13 cellular contexts compared by ENCODE assay signal in genomic region chr7:27198138-27198841, GRCh38. TPM values are rescaled to one million over a fixed set of nuclear protein-coding genes. Genes with fewer than 3 reads are reported as not detected.
DNase-seq lines count a peak whose midpoint lies in the region; ATAC-seq, FAIRE-seq and TF ChIP-seq lines count a peak whose summit lies in the region.
"Had no signal": no experiment of that assay in that cellular context is flagged by ENCODE, and none has a peak within 500 bp of the region (broad histone marks: within the 10 kb centered on the region; RNA-seq: fewer than 3 reads in every experiment).

No MANE protein-coding gene starts in this region.

- no peak overlapping the region for H3K27ac Mint-ChIP-seq in CD4-positive, alpha-beta T cell
- H3K27ac Mint-ChIP-seq in GM23338 (no peak overlapping the region), natural killer cell (peak overlapping the region in 1 of 2 donors; percentile 34)

- H3K9me1 ChIP-seq in K562 (ENCODE audit: control insufficient read depth, insufficient read depth, low read length): no peaks in the 10 kb centered on the region

- peaks cover 42% of the 10 kb centered on the region for H4K20me1 ChIP-seq in GM23338 (replicated peaks; ENCODE audit: insufficient read depth)
- 0 out of 2 replicates have a peak, but pooled peaks cover 3% of the 10 kb centered on the region for H4K20me1 ChIP-seq in K562 (replicated peaks; ENCODE audit: control insufficient read depth, insufficient read depth, low read length)

- no peaks in the 10 kb centered on the region for H3K79me2 ChIP-seq in GM23338 (replicated peaks; ENCODE audit: insufficient read depth)
- no peaks in the 10 kb centered on the region for H3K79me2 ChIP-seq in K562 (ENCODE audit: control insufficient read depth, insufficient read depth, low read length)

- H3F3A ChIP-seq in GM23338 (replicated peaks; ENCODE audit: low read depth): peaks cover 27% of the 10 kb centered on the region; the same call in 1 of the 2 replicates

- POLR2A ChIA-PET in CD4-positive, alpha-beta T cell (lab: Charles Lee): interaction anchor here (0.7 to 1.5 kb wide), 3 partner anchors 15 to 1336 kb away, joined by 3 to 4 read pairs (median 3); partner anchors contain the start of gene HIBADH
- POLR2A ChIA-PET in K562 (lab: Yijun Ruan, JAX): interaction anchor here (0.7 kb wide), 1 partner anchor 542 kb away, joined by 3 read pairs; no protein-coding TSS in a partner anchor

- H2AFZ ChIP-seq in GM23338 (no peak overlapping the region), K562 (ENCODE audit: low read depth, low read length) (no peak overlapping the region)
- H2AFZ ChIP-seq: PC-9 had no signal

- peaks cover 89% of the 10 kb centered on the region for H3K27me3 Mint-ChIP-seq in CD4-positive, alpha-beta T cell
- H3K27me3 Mint-ChIP-seq in GM23338 (ENCODE audit: insufficient read depth, low read depth, poor library complexity) (peaks cover 92% of the 10 kb centered on the region), natural killer cell (ENCODE audit: low read depth in 2 of 2) (peaks cover 78 to 87% of the 10 kb centered on the region in 2 donors)

- FAIRE-seq in K562 (lab: Jason Lieb, UNC): no peak
- FAIRE-seq: G401.6 had no signal

- H3K27ac ChIP-seq in CD4-positive, alpha-beta T cell (ENCODE audit: low read depth, low read length): no peak overlapping the region
- H3K27ac ChIP-seq in GM23338 (ENCODE audit: low read depth) (no peak overlapping the region), K562 (ENCODE audit: extremely low read depth, low read depth, low read length) (no peak overlapping the region), substantia nigra (ENCODE audit: low read depth, low read length, poor library complexity, severe bottlenecking) (no peak overlapping the region), right cardiac atrium (ENCODE audit: low read length) (no peak overlapping the region)
- H3K27ac ChIP-seq: cardiac muscle cell, PC-9 had no signal

- no peaks in the 10 kb centered on the region for H3K9me3 ChIP-seq in CD4-positive, alpha-beta T cell (ENCODE audit: control insufficient read depth, low read length)
- H3K9me3 ChIP-seq in K562 (replicated peaks; ENCODE audit: control insufficient read depth, insufficient read depth, low read depth, low read length): no peaks in the 10 kb centered on the region
- H3K9me3 ChIP-seq in right cardiac atrium (ENCODE audit: control insufficient read depth, low read length): no peaks in the 10 kb centered on the region

- peaks cover 89% of the 10 kb centered on the region for H3K27me3 ChIP-seq in CD4-positive, alpha-beta T cell (ENCODE audit: control insufficient read depth, insufficient read depth, low read length)
- H3K27me3 ChIP-seq in GM23338 (ENCODE audit: insufficient read depth) (peaks cover 98% of the 10 kb centered on the region), K562 (ENCODE audit: control insufficient read depth in 2 of 2, insufficient read depth in 2 of 2, low read length in 2 of 2) (peaks cover 29 to 48% of the 10 kb centered on the region in 2 experiments), right cardiac atrium (ENCODE audit: control insufficient read depth, insufficient read depth) (no peaks in the 10 kb centered on the region)

- no peaks in the 10 kb centered on the region for H3K9me2 ChIP-seq in GM23338 (ENCODE audit: insufficient read depth)

- TF ChIP-seq POLR2A in K562 (conservative IDR thresholded peaks at IDR 0.05): no peak

- in situ Hi-C loops in K562 (cut with MboI): no loop called here

- H3K4me1 Mint-ChIP-seq in CD4-positive, alpha-beta T cell (ENCODE audit: low read depth): peaks cover 39% of the 10 kb centered on the region
- H3K4me1 Mint-ChIP-seq in GM23338: peaks cover 19% of the 10 kb centered on the region
- H3K4me1 Mint-ChIP-seq in natural killer cell: peaks cover 18 to 34% of the 10 kb centered on the region in 2 donors

- H3K4me3 ChIP-seq in GM23338 (no peak overlapping the region), K562 (no peak overlapping the region), right cardiac atrium (ENCODE audit: low read length) (no peak overlapping the region)
- H3K4me3 ChIP-seq: cardiac muscle cell had no signal

- 28% methylated on average over 27 of the region's 29 CpGs for WGBS in K562 (ENCODE audit: insufficient coverage, low coverage, missing lambda C conversion rate)
- WGBS in right cardiac atrium: 11% methylated on average over 29 of the region's 29 CpGs

- H3K4me2 ChIP-seq in GM23338: peak overlapping the region; percentile 64; the same call in 1 of the 2 replicates
- H3K4me2 ChIP-seq in K562 (ENCODE audit: insufficient read depth, low read length): no peak overlapping the region

- no peak for TF ChIP-seq EP300 in K562 (IDR thresholded peaks at IDR 0.05; ENCODE audit: low read length)

- no peak for TF ChIP-seq CTCF in CD4-positive, alpha-beta T cell (IDR thresholded peaks at IDR 0.05)
- TF ChIP-seq CTCF in GM23338 (conservative IDR thresholded peaks at IDR 0.05; ENCODE audit: low read depth in 2 of 2): no peak
- TF ChIP-seq CTCF in K562 (IDR thresholded peaks at IDR 0.05 in 2 of 3, conservative IDR thresholded peaks at IDR 0.05 in 1 of 3; ENCODE audit: insufficient read depth in 2 of 3, low read depth in 1 of 3, low read length in 3 of 3): no peak
- no peak for TF ChIP-seq CTCF in natural killer cell (IDR thresholded peaks at IDR 0.05)

- CTCF ChIA-PET in CD4-positive, alpha-beta T cell (lab: Charles Lee): no interaction called here
- CTCF ChIA-PET in K562 (lab: Yijun Ruan, JAX; ENCODE audit: low intra/inter-chr PET ratio): interaction anchor here (2.5 to 2.8 kb wide), 2 partner anchors 378 to 723 kb away, joined by 11 to 25 read pairs; no protein-coding TSS in a partner anchor

- intact Hi-C loops in CD4-positive, alpha-beta T cell (cut with DNase I, micrococcal nuclease): loop anchor here (5.0 to 10.0 kb wide), 9 partner anchors 46 to 987 kb away; partner anchors contain the start of genes HIBADH (in 2 of the 2), HOXA3 (in 1 of the 2), JAZF1 (in 1 of the 2) and TAX1BP1 (in 1 of the 2)
- intact Hi-C loops in K562 (cut with micrococcal nuclease): loop anchor here (5.0 kb wide), 2 partner anchors 379 to 574 kb away; no protein-coding TSS in a partner anchor
- intact Hi-C loops in natural killer cell (cut with micrococcal nuclease): loop anchor here (5.0 kb wide), 2 partner anchors 879 to 899 kb away; no protein-coding TSS in a partner anchor
- intact Hi-C loops in right cardiac atrium (cut with DNase I): loop anchor here in 2 of 4 donors (5.0 to 10.0 kb wide), 6 partner anchors 379 to 897 kb away; no protein-coding TSS in a partner anchor

- H3K4me3 Mint-ChIP-seq in CD4-positive, alpha-beta T cell: peak overlapping the region; percentile 26
- peak overlapping the region; percentile 13; the same call in 1 of the 3 replicates for H3K4me3 Mint-ChIP-seq in GM23338
- peak overlapping the region; percentile 79 for H3K4me3 Mint-ChIP-seq in natural killer cell

- H3K9ac ChIP-seq in K562 (ENCODE audit: insufficient read depth in 1 of 2, low read depth in 2 of 2, low read length in 2 of 2): no peak overlapping the region

- TF ChIP-seq RAD21 in K562 (CRISPR knock-in tag; conservative IDR thresholded peaks at IDR 0.05 in 1 of 2, IDR thresholded peaks at IDR 0.05 in 1 of 2): no peak

- no peak for DNase-seq in CD4-positive, alpha-beta T cell
- DNase-seq in GM23338 (ENCODE audit: low spot score) (no peak), K562 (ENCODE audit: extremely low read depth in 1 of 4, low spot score in 3 of 4) (no peak), natural killer cell (peak; percentile 13), NCI-H524 (lab: John Stamatoyannopoulos, UW) (no peak), substantia nigra (lab: John Stamatoyannopoulos, UW) (no peak), right cardiac atrium (no peak), germinal center (ENCODE audit: low spot score) (no peak)
- DNase-seq: Karpas-422, PC-9 had no signal

- H3K4me1 ChIP-seq in GM23338 (ENCODE audit: insufficient read depth) (peaks cover 21% of the 10 kb centered on the region), K562 (replicated peaks in 1 of 2; ENCODE audit: control insufficient read depth in 2 of 2, insufficient read depth in 2 of 2, low read length in 2 of 2) (peaks cover 0 to 11% of the 10 kb centered on the region in 2 experiments; a peak in 1 of 5 replicates), right cardiac atrium (ENCODE audit: control insufficient read depth, insufficient read depth, low read length) (no peaks in the 10 kb centered on the region)

- no peaks in the 10 kb centered on the region for H3K36me3 ChIP-seq in GM23338 (ENCODE audit: insufficient read depth)
- no peaks in the 10 kb centered on the region for H3K36me3 ChIP-seq in K562 (ENCODE audit: control insufficient read depth, insufficient read depth, low read length)
- H3K36me3 ChIP-seq: cardiac muscle cell had no signal

- no peak for ATAC-seq in CD4-positive, alpha-beta T cell (ENCODE audit: poor library complexity)
- peak; percentile 5; the same call in 1 of the 3 replicates for ATAC-seq in GM23338
- no peak for ATAC-seq in K562
- ATAC-seq in natural killer cell: no peak
- ATAC-seq in right cardiac atrium: no peak

- no peaks in the 10 kb centered on the region for H3K36me3 Mint-ChIP-seq in CD4-positive, alpha-beta T cell (ENCODE audit: low read depth)
- no peaks in the 10 kb centered on the region for H3K36me3 Mint-ChIP-seq in GM23338 (ENCODE audit: low read depth)
- no peaks in the 10 kb centered on the region for H3K36me3 Mint-ChIP-seq in natural killer cell

- BruUV-seq in K562 (replicated peaks; lab: Mats Ljungman, UMichigan): no TSS peak

- no peaks in the 10 kb centered on the region for H3K9me3 Mint-ChIP-seq in CD4-positive, alpha-beta T cell
- H3K9me3 Mint-ChIP-seq in GM23338: no peaks in the 10 kb centered on the region; the same call in 2 of the 3 replicates
- H3K9me3 Mint-ChIP-seq in natural killer cell: no peaks in the 10 kb centered on the region

RNA-seq across cellular contexts. Expression of gene HOXA13, which starts 1.6 kb away (rescaled TPM):
- not detected for total RNA-seq in CD4-positive, alpha-beta T cell
- not detected in 2 replicates for total RNA-seq in GM23338 (2014; rRNA removed; shearing (Covaris generic))
- polyA plus RNA-seq in GM23338 (2016; fragmentation: Nextera tagmentation; extraction: Ambion mirVana) (not detected in 2 replicates), K562 (2011; rRNA removed) (not detected in 2 replicates), K562 (2014; fragmentation: Illumina TruSeq; extraction: Trizol) (not detected in 2 replicates), K562 (2014; fragmentation: Nextera tagmentation; extraction: Ambion mirVana) (not detected), K562 (2014; rRNA removed) (not detected in 2 replicates), right cardiac atrium (not detected)
- total RNA-seq in K562 (2011; cell fraction: chromatin; rRNA removed; ENCODE audit: low replicate concordance): not detected in 2 replicates
- not detected in 2 replicates for total RNA-seq in K562 (2011; cell fraction: nucleolus; rRNA removed)
- not detected in 2 replicates for total RNA-seq in K562 (2011; cell fraction: nucleoplasm; rRNA removed)
- total RNA-seq in K562 (2014; rRNA removed) (not detected in 2 replicates), K562 (2014; rRNA removed; fragmentation: Illumina TruSeq; extraction: Trizol) (not detected in 2 replicates), K562 (2015; rRNA removed; fragmentation: Illumina TruSeq; extraction: Trizol) (not detected in 2 replicates), K562 (2021) (not detected in 2 replicates), natural killer cell (not detected), right cardiac atrium (not detected)
- not detected in 2 replicates for polyA plus RNA-seq in K562 (2011; cell fraction: cytosol; rRNA removed)
- not detected in 2 replicates for polyA plus RNA-seq in K562 (2011; cell fraction: nucleus; rRNA removed)
- not detected in 2 replicates for polyA plus RNA-seq in K562 (2012)
- not detected in 2 replicates for polyA minus RNA-seq in K562 (2011; rRNA and poly(A)+ RNA removed)
- polyA minus RNA-seq in K562 (2011; cell fraction: cytosol; rRNA and poly(A)+ RNA removed): not detected in 2 replicates
- polyA minus RNA-seq in K562 (2011; cell fraction: nucleus; rRNA and poly(A)+ RNA removed): not detected in 2 replicates
- total RNA-seq: cardiac muscle cell, omental fat pad had no signal
- polyA plus RNA-seq: cardiac muscle cell had no signal

RNA-seq across cellular contexts. Expression of gene HOXA11, which starts 13.3 kb away (rescaled TPM):
- total RNA-seq in CD4-positive, alpha-beta T cell: not detected
- total RNA-seq in GM23338 (2014; rRNA removed; shearing (Covaris generic)): not detected in 2 replicates
- not detected in 2 replicates for polyA plus RNA-seq in GM23338 (2016; fragmentation: Nextera tagmentation; extraction: Ambion mirVana)
- total RNA-seq in K562 (2011; cell fraction: chromatin; rRNA removed; ENCODE audit: low replicate concordance): not detected in 2 replicates
- total RNA-seq in K562 (2011; cell fraction: nucleolus; rRNA removed): not detected in 2 replicates
- total RNA-seq in K562 (2011; cell fraction: nucleoplasm; rRNA removed): not detected in 2 replicates
- total RNA-seq in K562 (2014; rRNA removed): not detected in 2 replicates
- not detected in 2 replicates for total RNA-seq in K562 (2014; rRNA removed; fragmentation: Illumina TruSeq; extraction: Trizol)
- not detected in 2 replicates for total RNA-seq in K562 (2015; rRNA removed; fragmentation: Illumina TruSeq; extraction: Trizol)
- not detected in 2 replicates for total RNA-seq in K562 (2021)
- polyA plus RNA-seq in K562 (2011; rRNA removed): not detected in 2 replicates
- polyA plus RNA-seq in K562 (2011; cell fraction: cytosol; rRNA removed): not detected in 2 replicates
- not detected in 2 replicates for polyA plus RNA-seq in K562 (2011; cell fraction: nucleus; rRNA removed)
- polyA plus RNA-seq in K562 (2012): not detected in 2 replicates
- polyA plus RNA-seq in K562 (2014; fragmentation: Illumina TruSeq; extraction: Trizol): not detected in 2 replicates
- polyA plus RNA-seq in K562 (2014; fragmentation: Nextera tagmentation; extraction: Ambion mirVana): not detected
- not detected in 2 replicates for polyA plus RNA-seq in K562 (2014; rRNA removed)
- polyA minus RNA-seq in K562 (2011; rRNA and poly(A)+ RNA removed): not detected in 2 replicates
- not detected in 2 replicates for polyA minus RNA-seq in K562 (2011; cell fraction: cytosol; rRNA and poly(A)+ RNA removed)
- polyA minus RNA-seq in K562 (2011; cell fraction: nucleus; rRNA and poly(A)+ RNA removed): not detected in 2 replicates
- not detected for total RNA-seq in natural killer cell
- total RNA-seq in right cardiac atrium: not detected
- polyA plus RNA-seq in right cardiac atrium: not detected
- total RNA-seq: cardiac muscle cell, omental fat pad had no signal
- polyA plus RNA-seq: cardiac muscle cell had no signal

RNA-seq across cellular contexts. Expression of gene HOXA10, which starts 24.2 kb away (rescaled TPM):
- total RNA-seq in CD4-positive, alpha-beta T cell: not detected
- total RNA-seq in GM23338 (2014; rRNA removed; shearing (Covaris generic)): not detected in 2 replicates
- polyA plus RNA-seq in GM23338 (2016; fragmentation: Nextera tagmentation; extraction: Ambion mirVana): not detected in 2 replicates
- not detected in 2 replicates for total RNA-seq in K562 (2011; cell fraction: chromatin; rRNA removed; ENCODE audit: low replicate concordance)
- not detected in 2 replicates for total RNA-seq in K562 (2011; cell fraction: nucleolus; rRNA removed)
- not detected in 2 replicates for total RNA-seq in K562 (2011; cell fraction: nucleoplasm; rRNA removed)
- total RNA-seq in K562 (2014; rRNA removed): not detected in 2 replicates
- not detected in 2 replicates for total RNA-seq in K562 (2014; rRNA removed; fragmentation: Illumina TruSeq; extraction: Trizol)
- total RNA-seq in K562 (2015; rRNA removed; fragmentation: Illumina TruSeq; extraction: Trizol): not detected in 2 replicates
- total RNA-seq in K562 (2021): not detected in 2 replicates
- not detected in 2 replicates for polyA plus RNA-seq in K562 (2011; rRNA removed)
- polyA plus RNA-seq in K562 (2011; cell fraction: cytosol; rRNA removed): not detected in 2 replicates
- not detected in 2 replicates for polyA plus RNA-seq in K562 (2011; cell fraction: nucleus; rRNA removed)
- not detected in 2 replicates for polyA plus RNA-seq in K562 (2012)
- polyA plus RNA-seq in K562 (2014; fragmentation: Illumina TruSeq; extraction: Trizol): not detected in 2 replicates
- polyA plus RNA-seq in K562 (2014; fragmentation: Nextera tagmentation; extraction: Ambion mirVana): not detected
- not detected in 2 replicates for polyA plus RNA-seq in K562 (2014; rRNA removed)
- not detected in 2 replicates for polyA minus RNA-seq in K562 (2011; rRNA and poly(A)+ RNA removed)
- polyA minus RNA-seq in K562 (2011; cell fraction: cytosol; rRNA and poly(A)+ RNA removed): not detected in 2 replicates
- not detected in 2 replicates for polyA minus RNA-seq in K562 (2011; cell fraction: nucleus; rRNA and poly(A)+ RNA removed)
- 1 to 10 TPM in 2 of 3 donors, under 1 TPM in 1; 0.82 to 3.3 (median 2.2) TPM for total RNA-seq in natural killer cell
- not detected for total RNA-seq in right cardiac atrium
- polyA plus RNA-seq in right cardiac atrium: not detected
- total RNA-seq: cardiac muscle cell, PC-9 had no signal
- polyA plus RNA-seq: cardiac muscle cell had no signal

RNA-seq across cellular contexts. Expression of gene HOXA9, which starts 33.0 kb away (rescaled TPM):
- total RNA-seq in CD4-positive, alpha-beta T cell: not detected
- total RNA-seq in GM23338 (2014; rRNA removed; shearing (Covaris generic)): not detected in 2 replicates
- polyA plus RNA-seq in GM23338 (2016; fragmentation: Nextera tagmentation; extraction: Ambion mirVana) (not detected in 2 replicates), K562 (2011; rRNA removed) (not detected in 2 replicates), K562 (2014; fragmentation: Illumina TruSeq; extraction: Trizol) (not detected in 2 replicates), K562 (2014; fragmentation: Nextera tagmentation; extraction: Ambion mirVana) (not detected), K562 (2014; rRNA removed) (not detected in 2 replicates), right cardiac atrium (not detected)
- not detected in 2 replicates for total RNA-seq in K562 (2011; cell fraction: chromatin; rRNA removed; ENCODE audit: low replicate concordance)
- not detected in 2 replicates for total RNA-seq in K562 (2011; cell fraction: nucleolus; rRNA removed)
- not detected in 2 replicates for total RNA-seq in K562 (2011; cell fraction: nucleoplasm; rRNA removed)
- total RNA-seq in K562 (2014; rRNA removed) (not detected in 2 replicates), K562 (2014; rRNA removed; fragmentation: Illumina TruSeq; extraction: Trizol) (not detected in 2 replicates), K562 (2015; rRNA removed; fragmentation: Illumina TruSeq; extraction: Trizol) (not detected in 2 replicates), K562 (2021) (not detected in 2 replicates), natural killer cell (1 to 10 TPM in 1 of 3 donors, under 1 TPM in 2; 0.39 to 4.6 (median 0.42) TPM), right cardiac atrium (not detected)
- polyA plus RNA-seq in K562 (2011; cell fraction: cytosol; rRNA removed): not detected in 2 replicates
- not detected in 2 replicates for polyA plus RNA-seq in K562 (2011; cell fraction: nucleus; rRNA removed)
- not detected in 2 replicates for polyA plus RNA-seq in K562 (2012)
- not detected in 2 replicates for polyA minus RNA-seq in K562 (2011; rRNA and poly(A)+ RNA removed)
- not detected in 2 replicates for polyA minus RNA-seq in K562 (2011; cell fraction: cytosol; rRNA and poly(A)+ RNA removed)
- not detected in 2 replicates for polyA minus RNA-seq in K562 (2011; cell fraction: nucleus; rRNA and poly(A)+ RNA removed)
- total RNA-seq: cardiac muscle cell had no signal
- polyA plus RNA-seq: cardiac muscle cell had no signal

RNA-seq across cellular contexts. Expression of gene HOXA7, which starts 41.8 kb away (rescaled TPM):
- total RNA-seq in CD4-positive, alpha-beta T cell: not detected
- not detected in 2 replicates for total RNA-seq in GM23338 (2014; rRNA removed; shearing (Covaris generic))
- polyA plus RNA-seq in GM23338 (2016; fragmentation: Nextera tagmentation; extraction: Ambion mirVana) (0.24 TPM in 1 of 2 replicates, not detected in the other), K562 (2011; rRNA removed) (not detected in 2 replicates), K562 (2014; fragmentation: Illumina TruSeq; extraction: Trizol) (not detected in 2 replicates), K562 (2014; fragmentation: Nextera tagmentation; extraction: Ambion mirVana) (not detected), K562 (2014; rRNA removed) (not detected in 2 replicates), right cardiac atrium (0.11 TPM)
- not detected in 2 replicates for total RNA-seq in K562 (2011; cell fraction: chromatin; rRNA removed; ENCODE audit: low replicate concordance)
- total RNA-seq in K562 (2011; cell fraction: nucleolus; rRNA removed): not detected in 2 replicates
- total RNA-seq in K562 (2011; cell fraction: nucleoplasm; rRNA removed): not detected in 2 replicates
- total RNA-seq in K562 (2014; rRNA removed) (not detected in 2 replicates), K562 (2014; rRNA removed; fragmentation: Illumina TruSeq; extraction: Trizol) (not detected in 2 replicates), K562 (2015; rRNA removed; fragmentation: Illumina TruSeq; extraction: Trizol) (not detected in 2 replicates), K562 (2021) (not detected in 2 replicates), natural killer cell (not detected), right cardiac atrium (not detected)
- not detected in 2 replicates for polyA plus RNA-seq in K562 (2011; cell fraction: cytosol; rRNA removed)
- polyA plus RNA-seq in K562 (2011; cell fraction: nucleus; rRNA removed): not detected in 2 replicates
- not detected in 2 replicates for polyA plus RNA-seq in K562 (2012)
- not detected in 2 replicates for polyA minus RNA-seq in K562 (2011; rRNA and poly(A)+ RNA removed)
- polyA minus RNA-seq in K562 (2011; cell fraction: cytosol; rRNA and poly(A)+ RNA removed): not detected in 2 replicates
- polyA minus RNA-seq in K562 (2011; cell fraction: nucleus; rRNA and poly(A)+ RNA removed): not detected in 2 replicates
- total RNA-seq: cardiac muscle cell, PC-9 had no signal
- polyA plus RNA-seq: cardiac muscle cell had no signal

Comparison
In these comparisons a context has a peak if more than half of its experiments do, and no peak if none do; other contexts are left out.
1. H3K4me3 Mint-ChIP-seq: peak in every context shown above with its lines; median percentile 79 in natural killer cell; 26 in CD4-positive, alpha-beta T cell; 13 in GM23338.